23 cellular contexts compared by ENCODE assay signal in genomic region chr5:173248481-173248880, GRCh38. TPM values are rescaled to one million over a fixed set of nuclear protein-coding genes. Genes with fewer than 3 reads are reported as not detected.
A peak's percentile ranks its signal among the peaks of the same experiment; 100 is the strongest.
DNase-seq lines count a peak whose midpoint lies in the region; ATAC-seq and TF ChIP-seq lines count a peak whose summit lies in the region.
"Had no signal": no experiment of that assay in that cellular context is flagged by ENCODE, and none has a peak within 500 bp of the region (broad histone marks: within the 10 kb centered on the region; RNA-seq: fewer than 3 reads in every experiment).

No MANE protein-coding gene starts in this region.

- TF ChIP-seq CTCF in left ventricle myocardium inferior (IDR thresholded peaks at IDR 0.05; ENCODE audit: borderline replicate concordance): no peak

- DNase-seq in left ventricle myocardium inferior (no peak), right cardiac atrium (no peak), SJCRH30 (no peak), NCI-H2196 treated with DMSO at 0.1 percent for 48 hours (lab: John Stamatoyannopoulos, UW; ENCODE audit: unreplicated experiment) (no peak), NCI-H510A (lab: John Stamatoyannopoulos, UW) (no peak)
- DNase-seq: ACHN; BE2C; C1 segment of cervical spinal cord; CD4-positive, CD25-positive, alpha-beta regulatory T cell; CD8-positive, alpha-beta memory T cell; COR-L47; DMS 273 treated with DMSO at 0.1 percent for 48 hours; DMS53; DND-41; EL; GOT3; H7; HFFc6 had no signal

- H3K27ac ChIP-seq in left ventricle myocardium inferior (replicated peaks) (peak overlapping the region; percentile 91), right cardiac atrium (ENCODE audit: low read length) (no peak overlapping the region), SJCRH30 (peak overlapping the region; percentile 44; the same call in 1 of the 2 replicates)

- H3K9me3 ChIP-seq in left ventricle myocardium inferior (replicated peaks): no peaks in the 10 kb centered on the region
- no peaks in the 10 kb centered on the region for H3K9me3 ChIP-seq in right cardiac atrium (ENCODE audit: control insufficient read depth, low read length)
- no peaks in the 10 kb centered on the region for H3K9me3 ChIP-seq in SJCRH30 (replicated peaks)
- H3K9me3 ChIP-seq: BE2C had no signal

- H3K27me3 ChIP-seq in left ventricle myocardium inferior (ENCODE audit: low read depth) (peaks cover 99% of the 10 kb centered on the region), right cardiac atrium (ENCODE audit: control insufficient read depth, insufficient read depth) (no peaks in the 10 kb centered on the region), SJCRH30 (no peaks in the 10 kb centered on the region)

- peaks cover 67% of the 10 kb centered on the region for H3K4me1 ChIP-seq in left ventricle myocardium inferior
- peaks cover 3% of the 10 kb centered on the region for H3K4me1 ChIP-seq in right cardiac atrium (ENCODE audit: control insufficient read depth, insufficient read depth, low read length)
- H3K4me1 ChIP-seq in SJCRH30: peaks cover 34% of the 10 kb centered on the region
- H3K4me1 ChIP-seq: BE2C had no signal

- H3K36me3 ChIP-seq in left ventricle myocardium inferior: no peaks in the 10 kb centered on the region
- no peaks in the 10 kb centered on the region for H3K36me3 ChIP-seq in SJCRH30
- H3K36me3 ChIP-seq: BE2C had no signal

- intact Hi-C loops in left ventricle myocardium inferior (cut with micrococcal nuclease): no loop called here
- intact Hi-C loops in right cardiac atrium (cut with DNase I): loop anchor here in 1 of 4 donors (2.0 kb wide), 1 partner anchor 30 kb away; no protein-coding TSS in a partner anchor

- H3K4me3 ChIP-seq in left ventricle myocardium inferior (no peak overlapping the region), right cardiac atrium (ENCODE audit: low read length) (no peak overlapping the region), SJCRH30 (peak overlapping the region; percentile 9; the same call in 1 of the 2 replicates)

- ATAC-seq in right cardiac atrium: no peak
- ATAC-seq in HG03280 (IDR thresholded peaks at IDR 0.05; ENCODE audit: unreplicated experiment): peak; percentile 60
- no peak for ATAC-seq in HG03520 (IDR thresholded peaks at IDR 0.05; ENCODE audit: unreplicated experiment)
- ATAC-seq: HCT116 had no signal

RNA-seq across cellular contexts. Expression of gene NKX2-5, which starts 13.5 kb away (rescaled TPM):
- total RNA-seq in left ventricle myocardium inferior (248 TPM), right cardiac atrium (100 to 1,000 TPM; 176 to 241 (median 220) TPM)
- 250 TPM for polyA plus RNA-seq in right cardiac atrium
- 25.6 and 26.7 TPM in 2 replicates for total RNA-seq in SJCRH30 (2014; rRNA removed; shearing (Covaris generic))
- total RNA-seq: CD4-positive, CD25-positive, alpha-beta regulatory T cell; G401; HFFc6; HT-29 had no signal
- polyA plus RNA-seq: CD4-positive, CD25-positive, alpha-beta regulatory T cell; CD8-positive, alpha-beta memory T cell had no signal
